Comparison of ENCODE assay signal across 1 cellular context in genomic region chr12:108629824-108630476, GRCh38.
TF ChIP-seq lines count a peak whose summit lies in the region.

No MANE protein-coding gene starts in this region.

TF ChIP-seq in GM12878, 131 proteins besides CTCF, POLR2A, EP300 and RAD21:
- TF ChIP-seq SIX5 (IDR thresholded peaks at IDR 0.05; ENCODE audit: low read depth, low read length, severe bottlenecking), result no peak
- peak; percentile 26; the same call in 1 of the 2 replicates for TF ChIP-seq JUNB (IDR thresholded peaks at IDR 0.05)
- TF ChIP-seq CREM (IDR thresholded peaks at IDR 0.05; ENCODE audit: low read depth), result 0 out of 2 replicates have a peak, but pooled peaks have one; percentile 10
- TF ChIP-seq, protein P1, sequence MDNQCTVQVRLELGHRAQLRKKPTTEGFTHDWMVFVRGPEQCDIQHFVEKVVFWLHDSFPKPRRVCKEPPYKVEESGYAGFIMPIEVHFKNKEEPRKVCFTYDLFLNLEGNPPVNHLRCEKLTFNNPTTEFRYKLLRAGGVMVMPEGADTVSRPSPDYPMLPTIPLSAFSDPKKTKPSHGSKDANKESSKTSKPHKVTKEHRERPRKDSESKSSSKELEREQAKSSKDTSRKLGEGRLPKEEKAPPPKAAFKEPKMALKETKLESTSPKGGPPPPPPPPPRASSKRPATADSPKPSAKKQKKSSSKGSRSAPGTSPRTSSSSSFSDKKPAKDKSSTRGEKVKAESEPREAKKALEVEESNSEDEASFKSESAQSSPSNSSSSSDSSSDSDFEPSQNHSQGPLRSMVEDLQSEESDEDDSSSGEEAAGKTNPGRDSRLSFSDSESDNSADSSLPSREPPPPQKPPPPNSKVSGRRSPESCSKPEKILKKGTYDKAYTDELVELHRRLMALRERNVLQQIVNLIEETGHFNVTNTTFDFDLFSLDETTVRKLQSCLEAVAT (IDR thresholded peaks at IDR 0.05), result peak; percentile 58
- TF ChIP-seq CREB1 (IDR thresholded peaks at IDR 0.05; ENCODE audit: low read depth), result peak; percentile 61; the same call in 1 of the 2 replicates
- TF ChIP-seq, protein P2, sequence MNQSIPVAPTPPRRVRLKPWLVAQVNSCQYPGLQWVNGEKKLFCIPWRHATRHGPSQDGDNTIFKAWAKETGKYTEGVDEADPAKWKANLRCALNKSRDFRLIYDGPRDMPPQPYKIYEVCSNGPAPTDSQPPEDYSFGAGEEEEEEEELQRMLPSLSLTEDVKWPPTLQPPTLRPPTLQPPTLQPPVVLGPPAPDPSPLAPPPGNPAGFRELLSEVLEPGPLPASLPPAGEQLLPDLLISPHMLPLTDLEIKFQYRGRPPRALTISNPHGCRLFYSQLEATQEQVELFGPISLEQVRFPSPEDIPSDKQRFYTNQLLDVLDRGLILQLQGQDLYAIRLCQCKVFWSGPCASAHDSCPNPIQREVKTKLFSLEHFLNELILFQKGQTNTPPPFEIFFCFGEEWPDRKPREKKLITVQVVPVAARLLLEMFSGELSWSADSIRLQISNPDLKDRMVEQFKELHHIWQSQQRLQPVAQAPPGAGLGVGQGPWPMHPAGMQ (IDR thresholded peaks at IDR 0.05; ENCODE audit: borderline replicate concordance), result no peak
- TF ChIP-seq HSF1 (IDR thresholded peaks at IDR 0.05; ENCODE audit: low read depth, low read length), result no peak
- TF ChIP-seq, protein P3, sequence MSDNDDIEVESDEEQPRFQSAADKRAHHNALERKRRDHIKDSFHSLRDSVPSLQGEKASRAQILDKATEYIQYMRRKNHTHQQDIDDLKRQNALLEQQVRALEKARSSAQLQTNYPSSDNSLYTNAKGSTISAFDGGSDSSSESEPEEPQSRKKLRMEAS (IDR thresholded peaks at IDR 0.05; ENCODE audit: low read depth, low read length), result no peak
- TF ChIP-seq ATF7 (IDR thresholded peaks at IDR 0.05; ENCODE audit: low read depth), result peak; percentile 62
- TF ChIP-seq SKIL (IDR thresholded peaks at IDR 0.05; ENCODE audit: low read depth, poor library complexity, severe bottlenecking), result no peak
- no peak for TF ChIP-seq SMAD1 (IDR thresholded peaks at IDR 0.05; ENCODE audit: low read depth, partially characterized antibody)
- no peak for TF ChIP-seq ZNF622 (IDR thresholded peaks at IDR 0.05)
- no peak for TF ChIP-seq PBX3 (IDR thresholded peaks at IDR 0.05; ENCODE audit: insufficient replicate concordance, low read depth, low read length)
